Comparison of ENCODE assay signal across 11 cellular contexts in the genomic region with DNA sequence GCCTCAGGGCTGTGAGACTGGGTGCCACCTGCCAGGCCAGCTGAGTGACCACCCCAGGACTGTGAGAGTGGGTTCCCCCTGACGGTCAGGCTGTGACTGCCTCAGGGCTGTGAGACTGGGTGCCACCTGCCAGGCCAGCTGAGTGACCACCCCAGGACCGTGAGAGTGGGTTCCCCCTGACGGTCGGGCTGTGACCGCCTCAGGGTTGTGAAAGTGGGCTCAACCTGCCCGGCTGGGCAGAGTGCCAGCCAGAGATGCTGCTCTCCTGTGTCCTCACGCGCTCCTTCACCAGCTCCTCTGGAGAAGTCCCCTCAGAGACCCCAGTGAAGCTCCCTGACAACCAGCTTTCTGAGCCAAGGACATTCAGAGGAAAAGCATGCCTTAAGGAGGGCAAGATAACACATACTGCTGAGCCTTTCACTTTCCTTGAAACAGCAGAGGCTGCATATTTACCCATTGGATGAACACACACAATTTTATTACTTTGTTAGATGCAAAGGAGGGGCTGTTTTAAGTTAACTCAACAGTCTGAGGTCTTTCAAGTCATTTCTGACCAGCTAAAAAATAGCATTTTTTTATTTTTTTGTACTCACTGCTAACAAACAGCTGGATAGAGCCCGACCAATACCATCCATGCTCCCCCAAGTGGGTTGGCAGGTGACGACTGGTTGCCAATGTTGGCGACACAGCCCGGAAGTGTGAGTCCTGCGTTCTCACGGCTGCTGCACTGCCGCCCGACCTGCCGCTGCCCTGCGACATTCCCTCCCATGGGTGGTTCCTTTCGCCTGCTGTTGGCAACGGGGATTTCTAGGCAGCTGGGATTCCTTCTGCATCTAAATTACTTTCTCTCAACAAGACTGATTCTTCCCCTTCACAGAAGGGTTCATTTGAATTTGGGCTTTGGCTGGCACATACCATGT.
A peak's percentile ranks its signal among the peaks of the same experiment; 100 is the strongest.
DNase-seq lines count a peak whose midpoint lies in the region; ATAC-seq, FAIRE-seq and TF ChIP-seq lines count a peak whose summit lies in the region.
"Had no signal": no experiment of that assay in that cellular context is flagged by ENCODE, and none has a peak within 500 bp of the region (broad histone marks: within the 10 kb centered on the region; RNA-seq: fewer than 3 reads in every experiment).

No MANE protein-coding gene starts in this region.

- TF ChIP-seq POLR2A in endothelial cell of umbilical vein (IDR thresholded peaks at IDR 0.05; ENCODE audit: low read depth, low read length), result no peak

- H3K9ac ChIP-seq in endothelial cell of umbilical vein (replicated peaks; ENCODE audit: extremely low read depth, insufficient read depth, low read length), result no peak overlapping the region
- H3K9ac ChIP-seq in H9 (ENCODE audit: extremely low read depth, insufficient read length, low read length), result no peak overlapping the region

- H3K27me3 ChIP-seq in endothelial cell of umbilical vein (ENCODE audit: control insufficient read depth in 2 of 2, insufficient read depth in 2 of 2, low read length in 2 of 2), result no peaks in the 10 kb centered on the region
- H3K27me3 ChIP-seq in left lung, result no peaks in the 10 kb centered on the region
- no peaks in the 10 kb centered on the region for H3K27me3 ChIP-seq in thoracic aorta (replicated peaks; ENCODE audit: insufficient read depth)
- H3K27me3 ChIP-seq in H9 (ENCODE audit: insufficient read depth, low read length), result no peaks in the 10 kb centered on the region

- no peak overlapping the region for H3K4me2 ChIP-seq in endothelial cell of umbilical vein (ENCODE audit: insufficient read depth, low read length)
- H3K4me2 ChIP-seq in H9 (ENCODE audit: insufficient read depth, insufficient read length, low read length), result no peak overlapping the region

- TF ChIP-seq CTCF in VCaP (conservative IDR thresholded peaks at IDR 0.05) (no peak), endothelial cell of umbilical vein (IDR thresholded peaks at IDR 0.05; ENCODE audit: extremely low read depth in 1 of 2, insufficient read depth in 1 of 2, low read depth in 1 of 2, low read length in 2 of 2) (no peak), left lung (IDR thresholded peaks at IDR 0.05) (no peak), thoracic aorta (IDR thresholded peaks at IDR 0.05) (no peak), H9 (conservative IDR thresholded peaks at IDR 0.05) (no peak)

- intact Hi-C loops in endothelial cell of umbilical vein (cut with micrococcal nuclease), result no loop called here
- intact Hi-C loops in left lung (cut with DNase I), result no loop called here

- H3K23me2 ChIP-seq in H9 (ENCODE audit: insufficient read length, low read depth, low read length, poor library complexity, severe bottlenecking), result no peaks in the 10 kb centered on the region

- no peaks in the 10 kb centered on the region; the same call in 1 of the 2 replicates for H3K27me3 Mint-ChIP-seq in H9 (ENCODE audit: low read depth)
- H3K27me3 Mint-ChIP-seq: CD4-positive, alpha-beta T cell had no signal

- DNase-seq in endothelial cell of umbilical vein (ENCODE audit: low read depth, low spot score) (peak; percentile 10), left lung (peak in 1 of 2 donors; percentile 45), thoracic aorta (ENCODE audit: low spot score) (no peak), H9 (no peak), occipital lobe (lab: John Stamatoyannopoulos, UW) (no peak), SW 1271 (lab: John Stamatoyannopoulos, UW) (no peak)
- DNase-seq: activated CD4-positive, alpha-beta T cell treated with anti-CD3 and anti-CD28 coated beads for 1 hour; activated T-cell treated with anti-CD3 and anti-CD28 coated beads, Interleukin-2, amount 50 U/mL, for 4 hours; CD4-positive, alpha-beta T cell; GF-D8 had no signal

- H2BK12ac ChIP-seq in H9 (ENCODE audit: insufficient read length, low read depth, low read length), result no peak overlapping the region

- ATAC-seq in left lung, result peak; percentile 13
- ATAC-seq in thoracic aorta (ENCODE audit: insufficient number of reproducible peaks, low FRiP score, low read depth), result peak; percentile 25
- ATAC-seq: activated T-cell treated with anti-CD3 and anti-CD28 coated beads, Interleukin-2, amount 50 U/mL, for 4 hours had no signal

- no CpG with 5 or more reads among the region's 20 CpGs for whole genome bisulfite sequencing in H9 (ENCODE audit: extremely low coverage, insufficient read length, low lambda C conversion rate)

- dilution Hi-C loops in endothelial cell of umbilical vein (cut with MboI; ENCODE audit: extremely low pct_ligation_motif_present, low sequenced_read_pairs), result no loop called here

- POLR2A ChIA-PET in endothelial cell of umbilical vein (lab: Charles Lee), result no interaction called here

- no peak overlapping the region for H3T11ph ChIP-seq in H9 (ENCODE audit: low read length)

- H2BK120ac ChIP-seq in H9 (ENCODE audit: low read depth, low read length, poor library complexity, severe bottlenecking), result no peak overlapping the region

- no peak overlapping the region for H3K23ac ChIP-seq in H9 (ENCODE audit: insufficient read length, low read depth, low read length)

- H3K36me3 ChIP-seq in endothelial cell of umbilical vein (ENCODE audit: control insufficient read depth in 2 of 2, extremely low read depth in 1 of 2, insufficient read depth in 2 of 2, low read length in 2 of 2), result no peaks in the 10 kb centered on the region
- peaks cover 0 to 27% of the 10 kb centered on the region in 2 donors for H3K36me3 ChIP-seq in left lung
- H3K36me3 ChIP-seq in thoracic aorta, result no peaks in the 10 kb centered on the region

- no peak overlapping the region for H4K5ac ChIP-seq in H9 (ENCODE audit: insufficient read length, low read depth, low read length)

- CTCF ChIA-PET in endothelial cell of umbilical vein (lab: Charles Lee), result interaction anchor here (1.2 kb wide), 1 partner anchor 20 kb away, joined by 3 read pairs; no protein-coding TSS in a partner anchor

- no peak overlapping the region for H3K18ac ChIP-seq in H9 (ENCODE audit: insufficient read length, low read depth, low read length)

- no peak overlapping the region for H3K56ac ChIP-seq in H9 (ENCODE audit: insufficient read length, low read depth, low read length)

- H3K79me2 ChIP-seq in endothelial cell of umbilical vein (ENCODE audit: control insufficient read depth, insufficient read depth, low read length) (no peaks in the 10 kb centered on the region), H9 (ENCODE audit: insufficient read depth, low read length) (no peaks in the 10 kb centered on the region)

- H2BK5ac ChIP-seq in H9 (ENCODE audit: insufficient read length, low read length), result no peak overlapping the region

- H3K36me3 Mint-ChIP-seq in H9 (ENCODE audit: insufficient read depth in 1 of 3, low read depth in 3 of 3), result peaks cover 4 to 13% (median 10%) of the 10 kb centered on the region in 3 experiments; a peak in 5 of 7 replicates

- FAIRE-seq in endothelial cell of umbilical vein (lab: Jason Lieb, UNC), result no peak

- no peak overlapping the region for H4K8ac ChIP-seq in H9 (replicated peaks; ENCODE audit: insufficient read length, low read depth, low read length)

- H3K9me1 ChIP-seq in endothelial cell of umbilical vein (replicated peaks; ENCODE audit: control insufficient read depth, extremely low read depth, insufficient read depth, low read length), result no peaks in the 10 kb centered on the region

- H3K9me3 ChIP-seq in endothelial cell of umbilical vein (replicated peaks; ENCODE audit: control insufficient read depth, insufficient read depth, low read length), result no peaks in the 10 kb centered on the region
- no peaks in the 10 kb centered on the region for H3K9me3 ChIP-seq in left lung
- H3K9me3 ChIP-seq in thoracic aorta, result no peaks in the 10 kb centered on the region
- H3K9me3 ChIP-seq in H9 (ENCODE audit: control insufficient read depth, low read depth, low read length), result no peaks in the 10 kb centered on the region

- no peak overlapping the region for H4K91ac ChIP-seq in H9 (ENCODE audit: insufficient read length, low read depth, low read length)

- H2AFZ ChIP-seq in endothelial cell of umbilical vein (ENCODE audit: low read depth, low read length), result no peak overlapping the region
- no peak overlapping the region for H2AFZ ChIP-seq in H9 (ENCODE audit: low read length)

- H4K20me1 ChIP-seq in endothelial cell of umbilical vein (replicated peaks; ENCODE audit: control insufficient read depth, extremely low read depth, insufficient read depth, low read length) (no peaks in the 10 kb centered on the region), H9 (ENCODE audit: control insufficient read depth, insufficient read depth, insufficient read length) (no peaks in the 10 kb centered on the region)

- H2BK15ac ChIP-seq in H9 (ENCODE audit: low read depth, low read length), result no peak overlapping the region

- H3K4me1 ChIP-seq in endothelial cell of umbilical vein (ENCODE audit: control insufficient read depth, extremely low read depth, insufficient read depth, low read length), result no peaks in the 10 kb centered on the region
- peaks cover 0 to 8% of the 10 kb centered on the region in 2 donors for H3K4me1 ChIP-seq in left lung
- H3K4me1 ChIP-seq in thoracic aorta (ENCODE audit: control insufficient read depth in 1 of 2, low read depth in 2 of 2), result peaks cover 19 to 26% of the 10 kb centered on the region in 2 donors
- H3K4me1 ChIP-seq in H9 (ENCODE audit: insufficient read depth, low read length), result no peaks in the 10 kb centered on the region

- H3K4me1 Mint-ChIP-seq in H9, result peaks cover 1% of the 10 kb centered on the region in 2 experiments; a peak in 2 of 4 replicates

- no peak overlapping the region for H3K4me3 Mint-ChIP-seq in H9
- H3K4me3 Mint-ChIP-seq: activated T-cell treated with anti-CD3 and anti-CD28 coated beads, Interleukin-2, amount 50 U/mL, for 4 hours; CD4-positive, alpha-beta T cell had no signal

- no peak overlapping the region for H3K14ac ChIP-seq in H9 (ENCODE audit: insufficient read depth, low read length)

- no peak overlapping the region for H3K27ac Mint-ChIP-seq in H9
- H3K27ac Mint-ChIP-seq: CD4-positive, alpha-beta T cell had no signal

- no peak overlapping the region for H2BK20ac ChIP-seq in H9 (ENCODE audit: low read depth, low read length, poor library complexity, severe bottlenecking)

- H2AK5ac ChIP-seq in H9 (ENCODE audit: insufficient read length, low read length), result no peak overlapping the region

- H3K4me3 ChIP-seq in endothelial cell of umbilical vein (replicated peaks in 1 of 3; ENCODE audit: insufficient read depth in 1 of 3, low read depth in 1 of 3, low read length in 3 of 3), result no peak overlapping the region
- no peak overlapping the region for H3K4me3 ChIP-seq in left lung
- H3K4me3 ChIP-seq in thoracic aorta, result no peak overlapping the region

- BruUV-seq in endothelial cell of umbilical vein (replicated peaks; lab: Mats Ljungman, UMichigan), result no TSS peak

- H3K79me1 ChIP-seq in H9 (ENCODE audit: insufficient read depth, low read depth, low read length, poor library complexity, severe bottlenecking), result no peaks in the 10 kb centered on the region

- H3K4ac ChIP-seq in H9 (ENCODE audit: low read depth, low read length), result no peak overlapping the region

- no peaks in the 10 kb centered on the region; a peak in 1 of 5 replicates for H3K9me3 Mint-ChIP-seq in H9
- H3K9me3 Mint-ChIP-seq: activated T-cell treated with anti-CD3 and anti-CD28 coated beads, Interleukin-2, amount 50 U/mL, for 4 hours; CD4-positive, alpha-beta T cell had no signal

- H3K27ac ChIP-seq in VCaP, result peak overlapping the region; percentile 58
- H3K27ac ChIP-seq in endothelial cell of umbilical vein (ENCODE audit: insufficient read depth, low read depth, low read length), result no peak overlapping the region
- no peak overlapping the region for H3K27ac ChIP-seq in left lung
- H3K27ac ChIP-seq in thoracic aorta, result peak overlapping the region; percentile 86 to 93
- H3K27ac ChIP-seq in H9 (ENCODE audit: insufficient read length, low read depth, low read length), result no peak overlapping the region

Comparison
In these comparisons a context has a peak if more than half of its experiments do, and no peak if none do; other contexts are left out.
1. H3K27ac ChIP-seq: peak in VCaP (single experiment) and thoracic aorta (2 of 2); none in endothelial cell of umbilical vein (single experiment), left lung (0 of 2) and H9 (single experiment).